Comparison of ENCODE assay signal across 1 cellular context in the genomic region with DNA sequence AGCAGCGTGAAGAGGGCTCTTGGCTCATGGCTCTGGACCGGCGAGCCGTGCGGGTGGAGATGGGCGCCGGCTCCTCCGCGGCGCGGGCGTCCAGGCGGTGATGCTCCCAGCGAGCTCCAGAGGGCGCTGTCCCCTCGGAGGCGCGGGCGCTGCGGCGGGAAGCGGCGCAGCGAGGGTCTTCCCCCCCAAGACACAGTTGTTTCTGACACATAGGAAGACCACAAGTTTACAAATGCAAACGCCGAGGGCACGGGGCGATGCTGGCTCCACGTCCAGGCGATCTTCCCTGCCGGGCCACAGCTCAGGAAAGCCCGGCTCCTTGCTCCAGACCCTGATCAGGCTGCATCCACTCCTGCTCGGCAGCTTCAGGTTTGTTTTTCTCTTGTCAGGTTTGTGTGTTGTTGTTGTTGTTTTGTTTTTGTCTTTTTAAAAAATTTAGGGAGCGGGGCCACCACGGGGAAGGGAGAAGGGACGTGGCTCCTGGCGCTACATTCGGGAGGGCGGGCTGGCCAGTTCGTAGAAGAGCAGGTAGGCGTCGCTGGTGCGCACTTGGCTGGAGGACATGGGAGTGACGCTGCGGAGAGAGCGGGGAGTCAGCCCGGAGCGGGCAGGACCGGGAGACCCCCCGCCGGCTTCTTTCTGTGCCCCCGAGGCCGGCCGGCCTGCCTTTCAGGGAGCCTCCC.
TF ChIP-seq lines count a peak whose summit lies in the region.

No MANE protein-coding gene starts in this region.

TF ChIP-seq in H1, 55 proteins besides CTCF, POLR2A, EP300 and RAD21:
- TF ChIP-seq NANOG (IDR thresholded peaks at IDR 0.05; ENCODE audit: insufficient read depth, low read depth, low read length, poor library complexity, severe bottlenecking) (no peak), SIN3A (conservative IDR thresholded peaks at IDR 0.05 in 1 of 2, IDR thresholded peaks at IDR 0.05 in 1 of 2; ENCODE audit: low read depth in 1 of 2, low read length in 2 of 2) (peak in 1 of 2 experiments; percentile 78; a peak in 1 of 4 replicates), JUND (IDR thresholded peaks at IDR 0.05; ENCODE audit: low read length) (no peak), NRF1 (IDR thresholded peaks at IDR 0.05; ENCODE audit: low read depth, low read length) (0 out of 2 replicates have a peak, but pooled peaks have one; percentile 12), SP2 (IDR thresholded peaks at IDR 0.05; ENCODE audit: low read length) (no peak), GTF2F1 (IDR thresholded peaks at IDR 0.05; ENCODE audit: borderline replicate concordance, low read depth, low read length) (no peak), TBP (IDR thresholded peaks at IDR 0.05; ENCODE audit: low read depth, low read length) (no peak), RXRA (IDR thresholded peaks at IDR 0.05; ENCODE audit: insufficient read depth, low read depth, low read length) (no peak), SIRT6 (IDR thresholded peaks at IDR 0.05; ENCODE audit: low read length) (no peak), BCL11A (IDR thresholded peaks at IDR 0.05; ENCODE audit: low read depth in 2 of 2, low read length in 2 of 2) (no peak), RBBP5 (IDR thresholded peaks at IDR 0.05; ENCODE audit: borderline replicate concordance, low read depth, low read length) (peak; percentile 24; the same call in 1 of the 2 replicates), USF2 (IDR thresholded peaks at IDR 0.05; ENCODE audit: low read length) (no peak), PHF8 (conservative IDR thresholded peaks at IDR 0.05; ENCODE audit: low read depth, low read length) (no peak), MAFK (IDR thresholded peaks at IDR 0.05; ENCODE audit: low read depth, low read length) (no peak), CHD2 (IDR thresholded peaks at IDR 0.05; ENCODE audit: low read length) (no peak), SRF (IDR thresholded peaks at IDR 0.05; ENCODE audit: low read depth, low read length) (no peak), E2F6 (IDR thresholded peaks at IDR 0.05) (0 out of 2 replicates have a peak, but pooled peaks have one; percentile 43), YY1 (IDR thresholded peaks at IDR 0.05; ENCODE audit: low read depth, low read length) (0 out of 2 replicates have a peak, but pooled peaks have one; percentile 41), BACH1 (IDR thresholded peaks at IDR 0.05; ENCODE audit: low read length) (no peak), ASH2L (IDR thresholded peaks at IDR 0.05; ENCODE audit: low read length) (peak; percentile 92), KDM5A (IDR thresholded peaks at IDR 0.05; ENCODE audit: low read length) (no peak), SAP30 (IDR thresholded peaks at IDR 0.05; ENCODE audit: insufficient read depth, insufficient replicate concordance, low read length) (peak; percentile 28), SP1 (IDR thresholded peaks at IDR 0.05; ENCODE audit: low read depth, low read length) (no peak), TCF12 (IDR thresholded peaks at IDR 0.05; ENCODE audit: low read depth, low read length) (no peak), CREB1 (IDR thresholded peaks at IDR 0.05) (peak; percentile 80), TAF1 (IDR thresholded peaks at IDR 0.05; ENCODE audit: low read depth, low read length) (no peak), RNF2 (IDR thresholded peaks at IDR 0.05; ENCODE audit: borderline replicate concordance, low read depth, low read length, missing control alignments, poor library complexity, severe bottlenecking) (no peak), EZH2 (IDR thresholded peaks at IDR 0.05; ENCODE audit: low read depth, low read length, severe bottlenecking) (no peak), CTBP2 (IDR thresholded peaks at IDR 0.05; ENCODE audit: borderline replicate concordance, insufficient read depth, insufficient read length, low read length) (no peak), MAX (IDR thresholded peaks at IDR 0.05) (peak; percentile 51), TEAD4 (IDR thresholded peaks at IDR 0.05; ENCODE audit: low read depth, low read length) (no peak), KDM4A (IDR thresholded peaks at IDR 0.05; ENCODE audit: low read depth, low read length, severe bottlenecking) (peak; percentile 58), TAF7 (optimal IDR thresholded peaks at IDR 0.05; ENCODE audit: borderline replicate concordance, low read depth, low read length) (no peak), ATF2 (IDR thresholded peaks at IDR 0.05; ENCODE audit: low read length) (no peak), SIX5 (IDR thresholded peaks at IDR 0.05; ENCODE audit: low read depth, low read length) (no peak)
- TF ChIP-seq, protein P1, sequence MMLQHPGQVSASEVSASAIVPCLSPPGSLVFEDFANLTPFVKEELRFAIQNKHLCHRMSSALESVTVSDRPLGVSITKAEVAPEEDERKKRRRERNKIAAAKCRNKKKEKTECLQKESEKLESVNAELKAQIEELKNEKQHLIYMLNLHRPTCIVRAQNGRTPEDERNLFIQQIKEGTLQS (IDR thresholded peaks at IDR 0.05; ENCODE audit: insufficient read depth, low read depth, low read length): no peak
